In genomic region chr9:128242828-128243485, GRCh38 we compare ENCODE assay signal across 2 cellular contexts.
TF ChIP-seq lines count a peak whose summit lies in the region.

No MANE protein-coding gene starts in this region.

TF ChIP-seq in IMR-90, 13 proteins besides CTCF, POLR2A, EP300 and RAD21:
- no peak for TF ChIP-seq MXI1 (IDR thresholded peaks at IDR 0.05; ENCODE audit: borderline replicate concordance, low read depth, low read length)
- TF ChIP-seq MAZ (IDR thresholded peaks at IDR 0.05; ENCODE audit: borderline replicate concordance, low read depth, low read length), result no peak
- TF ChIP-seq RCOR1 (IDR thresholded peaks at IDR 0.05; ENCODE audit: insufficient replicate concordance, low read length), result no peak
- no peak for TF ChIP-seq CHD1 (IDR thresholded peaks at IDR 0.05; ENCODE audit: low read depth, low read length)
- no peak for TF ChIP-seq USF2 (IDR thresholded peaks at IDR 0.05; ENCODE audit: low read depth, low read length)
- TF ChIP-seq NFE2L2 (IDR thresholded peaks at IDR 0.05; ENCODE audit: low read depth, low read length), result no peak
- TF ChIP-seq ELK1 (IDR thresholded peaks at IDR 0.05; ENCODE audit: borderline replicate concordance, low read depth, low read length), result no peak
- no peak for TF ChIP-seq SMC3 (IDR thresholded peaks at IDR 0.05; ENCODE audit: low read depth, low read length)
- TF ChIP-seq CEBPB (IDR thresholded peaks at IDR 0.05; ENCODE audit: low read depth, low read length), result no peak
- TF ChIP-seq MAFK (IDR thresholded peaks at IDR 0.05; ENCODE audit: low read depth, low read length), result no peak
- no peak for TF ChIP-seq BHLHE40 (IDR thresholded peaks at IDR 0.05; ENCODE audit: low read depth, low read length)

TF ChIP-seq in GM12891, 5 proteins besides CTCF, POLR2A, EP300 and RAD21:
- TF ChIP-seq TAF1 (IDR thresholded peaks at IDR 0.05; ENCODE audit: low read depth, low read length) (no peak), SPI1 (IDR thresholded peaks at IDR 0.05; ENCODE audit: low read depth, low read length) (no peak), PAX5 (IDR thresholded peaks at IDR 0.05; ENCODE audit: insufficient read depth, low read length, severe bottlenecking) (no peak), POLR2AphosphoS5 (IDR thresholded peaks at IDR 0.05; ENCODE audit: low read depth, low read length) (no peak), POU2F2 (IDR thresholded peaks at IDR 0.05; ENCODE audit: low read depth, low read length) (no peak)
TF ChIP-seq in GM12891: peak in this region for 0.
